19 cellular contexts compared by ENCODE assay signal in genomic region chr3:189948724-189949045, GRCh38.
"Had no signal": no experiment of that assay in that cellular context is flagged by ENCODE, and none has a peak within 500 bp of the region (broad histone marks: within the 10 kb centered on the region; RNA-seq: fewer than 3 reads in every experiment).

No MANE protein-coding gene starts in this region.

- H3K36me3 Mint-ChIP-seq: activated naive CD4-positive, alpha-beta T cell treated with anti-CD3 and anti-CD28 coated beads, Interleukin-2, amount 50 U/mL, for 72 hours; natural killer cell had no signal

- H3K4me1 Mint-ChIP-seq: natural killer cell had no signal

- H3K27ac Mint-ChIP-seq: activated naive CD4-positive, alpha-beta T cell treated with anti-CD3 and anti-CD28 coated beads, Interleukin-2, amount 50 U/mL, for 72 hours; effector memory CD8-positive, alpha-beta T cell; natural killer cell; T-helper 17 cell had no signal

- H3K9me3 Mint-ChIP-seq: activated naive CD4-positive, alpha-beta T cell treated with anti-CD3 and anti-CD28 coated beads, Interleukin-2, amount 50 U/mL, for 72 hours; effector memory CD8-positive, alpha-beta T cell; natural killer cell had no signal

- H3K9me3 ChIP-seq: adrenal gland, lower lobe of right lung, neutrophil, right lobe of liver, stomach, upper lobe of left lung had no signal

- H3K4me1 ChIP-seq: adrenal gland, lower lobe of right lung, parathyroid adenoma had no signal

- H3K4me3 Mint-ChIP-seq: effector memory CD8-positive, alpha-beta T cell; natural killer cell; T-helper 17 cell had no signal

- ATAC-seq: effector memory CD8-positive, alpha-beta T cell; lower lobe of right lung; natural killer cell; T-helper 17 cell had no signal

- H3K36me3 ChIP-seq: adrenal gland, lower lobe of right lung, neutrophil, right lobe of liver, stomach, upper lobe of left lung, WERI-Rb-1 had no signal

- DNase-seq: activated CD4-positive, alpha-beta T cell treated with anti-CD3 and anti-CD28 coated beads, Interleukin-2, amount 50 U/mL, for 4 hours; activated gamma-delta T cell treated with Interleukin-2 at 50 U/mL for 16 hours; adrenal gland; effector memory CD8-positive, alpha-beta T cell; glutamatergic neuron; hippocampal formation; lower lobe of right lung; natural killer cell; right lobe of liver; stimulated activated CD4-positive, alpha-beta T cell treated with anti-CD3 and anti-CD28 coated beads, Interleukin-4, amount 100 ng/mL, for 1 hour; stomach; T-helper 17 cell; upper lobe of left lung; WERI-Rb-1 had no signal

- H3K27ac ChIP-seq: adrenal gland, lower lobe of right lung, neutrophil, parathyroid adenoma, right lobe of liver, stomach, upper lobe of left lung, WERI-Rb-1 had no signal

- H3K4me3 ChIP-seq: adrenal gland, lower lobe of right lung, right lobe of liver, smooth muscle cell, stomach, upper lobe of left lung had no signal

- H3K27me3 ChIP-seq: adrenal gland, foreskin keratinocyte, right lobe of liver, stomach, upper lobe of left lung had no signal
